In genomic region chr11:45935349-45936064, GRCh38 we compare ENCODE assay signal across 18 cellular contexts. TPM values are rescaled to one million over a fixed set of nuclear protein-coding genes. Genes with fewer than 3 reads are reported as not detected.
"Had no signal": no experiment of that assay in that cellular context is flagged by ENCODE, and none has a peak within 500 bp of the region (broad histone marks: within the 10 kb centered on the region; RNA-seq: fewer than 3 reads in every experiment).

No MANE protein-coding gene starts in this region.

- H3K4me3 Mint-ChIP-seq: activated CD8-positive, alpha-beta T cell treated with anti-CD3 and anti-CD28 coated beads, Interleukin-2, amount 10 ng/mL, durations not matched to agents 7 days and 5 days; activated naive CD8-positive, alpha-beta T cell treated with anti-CD3 and anti-CD28 coated beads, Interleukin-2, amount 50 U/mL, for 24 hours; activated T-helper 1 cell treated with anti-CD3 and anti-CD28 coated beads, Interleukin-12 subunit alpha, Interleukin-12 subunit beta, Interleukin-2, Interleukin-4 antibody, amounts not matched to agents 30 ng/mL and 10 ng/mL and 1 ng/mL, durations not matched to agents 14 hours and 24 hours and 36 hours had no signal

- H3K27ac ChIP-seq: coronary artery, gastroesophageal sphincter, left lung had no signal

- H3K4me3 ChIP-seq: coronary artery, gastroesophageal sphincter, left lung, stomach had no signal

- FAIRE-seq: astrocyte had no signal

- H3K27me3 Mint-ChIP-seq: activated naive CD8-positive, alpha-beta T cell treated with anti-CD3 and anti-CD28 coated beads, Interleukin-2, amount 50 U/mL, for 24 hours had no signal

- H3K9me3 Mint-ChIP-seq: activated naive CD8-positive, alpha-beta T cell treated with anti-CD3 and anti-CD28 coated beads, Interleukin-2, amount 50 U/mL, for 24 hours; activated T-helper 1 cell treated with anti-CD3 and anti-CD28 coated beads, Interleukin-12 subunit alpha, Interleukin-12 subunit beta, Interleukin-2, Interleukin-4 antibody, amounts not matched to agents 30 ng/mL and 10 ng/mL and 1 ng/mL, durations not matched to agents 14 hours and 24 hours and 36 hours had no signal

- ATAC-seq: activated CD8-positive, alpha-beta T cell treated with anti-CD3 and anti-CD28 coated beads, Interleukin-2, amount 10 ng/mL, durations not matched to agents 7 days and 5 days; activated naive CD8-positive, alpha-beta T cell treated with anti-CD3 and anti-CD28 coated beads, Interleukin-2, amount 50 U/mL, for 24 hours; gastroesophageal sphincter; left lung had no signal

- H3K27me3 ChIP-seq: gastroesophageal sphincter, left lung, stomach had no signal

- H3K27ac Mint-ChIP-seq: activated CD8-positive, alpha-beta T cell treated with anti-CD3 and anti-CD28 coated beads, Interleukin-2, amount 10 ng/mL, durations not matched to agents 7 days and 5 days; activated T-helper 1 cell treated with anti-CD3 and anti-CD28 coated beads, Interleukin-12 subunit alpha, Interleukin-12 subunit beta, Interleukin-2, Interleukin-4 antibody, amounts not matched to agents 30 ng/mL and 10 ng/mL and 1 ng/mL, durations not matched to agents 14 hours and 24 hours and 36 hours had no signal

- H3K4me1 ChIP-seq: gastroesophageal sphincter had no signal

- DNase-seq: activated CD4-positive, alpha-beta T cell treated with anti-CD3 and anti-CD28 coated beads for 48 hours; activated CD8-positive, alpha-beta memory T cell treated with anti-CD3 and anti-CD28 coated beads, Interleukin-2, amount 50 U/mL, for 48 hours; activated CD8-positive, alpha-beta T cell treated with anti-CD3 and anti-CD28 coated beads, Interleukin-2, amount 10 ng/mL, durations not matched to agents 7 days and 5 days; activated naive CD4-positive, alpha-beta T cell treated with Interleukin-2 at 50 U/mL for 16 hours; activated naive CD8-positive, alpha-beta T cell treated with anti-CD3 and anti-CD28 coated beads, Interleukin-2, amount 50 U/mL, for 24 hours; caudate nucleus; effector CD4-positive, alpha-beta T cell; islet precursor cell; left lung; mesendoderm; stimulated activated CD4-positive, alpha-beta T cell treated with anti-CD3 and anti-CD28 coated beads, Interleukin-2, amount 100 ng/mL, for 48 hours; stomach; T-helper 9 cell had no signal

- H3K9me3 ChIP-seq: gastroesophageal sphincter, left lung, stomach had no signal

RNA-seq across cellular contexts. Expression of gene LARGE2, which starts 13.1 kb away (rescaled TPM):
- total RNA-seq: activated T-helper 1 cell treated with anti-CD3 and anti-CD28 coated beads, Interleukin-12 subunit alpha, Interleukin-12 subunit beta, Interleukin-2, Interleukin-4 antibody, amounts not matched to agents 30 ng/mL and 10 ng/mL and 1 ng/mL, durations not matched to agents 14 hours and 24 hours and 36 hours; osteocyte had no signal
